18 cellular contexts compared by ENCODE assay signal in the genomic region with DNA sequence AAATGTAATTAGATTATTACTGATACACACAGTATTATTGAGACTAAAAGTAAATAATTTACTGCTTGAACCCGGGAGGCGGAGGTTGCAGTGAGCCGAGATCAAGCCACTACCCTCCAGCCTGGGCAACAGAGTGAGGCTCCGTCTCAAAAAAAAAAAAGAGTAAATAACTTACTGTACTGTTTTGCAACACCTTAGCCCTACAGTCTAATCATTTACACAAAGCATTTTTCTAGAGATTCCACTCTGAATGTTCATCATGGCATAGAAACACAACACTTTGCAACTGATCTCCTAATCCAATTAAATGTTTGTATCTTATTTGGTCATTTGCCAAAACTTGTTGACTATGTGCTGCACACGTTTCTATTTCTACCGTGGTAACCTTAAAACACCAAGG.
DNase-seq lines count a peak whose midpoint lies in the region; ATAC-seq lines count a peak whose summit lies in the region.
"Had no signal": no experiment of that assay in that cellular context is flagged by ENCODE, and none has a peak within 500 bp of the region (broad histone marks: within the 10 kb centered on the region; RNA-seq: fewer than 3 reads in every experiment).

No MANE protein-coding gene starts in this region.

- H3K36me3 ChIP-seq in iPS-18a (ENCODE audit: control insufficient read depth, low read depth, low read length) (peaks cover 7% of the 10 kb centered on the region), stomach smooth muscle (ENCODE audit: control insufficient read depth in 2 of 2, insufficient read depth in 2 of 2, low read length in 2 of 2) (no peaks in the 10 kb centered on the region)
- H3K36me3 ChIP-seq: MG63 had no signal

- H3K27me3 ChIP-seq in iPS-18a (ENCODE audit: control insufficient read depth, insufficient read depth, low read length) (peaks cover 11% of the 10 kb centered on the region), stomach smooth muscle (ENCODE audit: control insufficient read depth in 1 of 2, insufficient read depth in 2 of 2, low read length in 2 of 2) (no peaks in the 10 kb centered on the region)
- H3K27me3 ChIP-seq: MG63 had no signal

- no peak overlapping the region for H3K27ac Mint-ChIP-seq in activated naive CD4-positive, alpha-beta T cell treated with anti-CD3 and anti-CD28 coated beads for 36 hours
- no peak overlapping the region for H3K27ac Mint-ChIP-seq in T-helper 17 cell
- H3K27ac Mint-ChIP-seq: CD14-positive monocyte; stimulated activated naive CD8-positive, alpha-beta T cell treated with anti-CD3 and anti-CD28 coated beads, Interleukin-15, Interleukin-2, amounts not matched to agents 100 ng/mL and 50 ng/mL, for 24 hours had no signal

- H3K27ac ChIP-seq in iPS-18a (ENCODE audit: low read length) (no peak overlapping the region), stomach smooth muscle (ENCODE audit: low read length) (peak overlapping the region; percentile 62)

- intact Hi-C loops in activated naive CD4-positive, alpha-beta T cell treated with anti-CD3 and anti-CD28 coated beads for 36 hours (cut with micrococcal nuclease), result loop anchor here (2.0 kb wide), 1 partner anchor 122 kb away; no protein-coding TSS in a partner anchor

- peak overlapping the region; percentile 45 for H3K4me3 Mint-ChIP-seq in activated naive CD4-positive, alpha-beta T cell treated with anti-CD3 and anti-CD28 coated beads for 36 hours
- H3K4me3 Mint-ChIP-seq in T-helper 17 cell, result peak overlapping the region; percentile 92
- H3K4me3 Mint-ChIP-seq: stimulated activated naive CD8-positive, alpha-beta T cell treated with anti-CD3 and anti-CD28 coated beads, Interleukin-15, Interleukin-2, amounts not matched to agents 100 ng/mL and 50 ng/mL, for 24 hours had no signal

- H3K4me1 Mint-ChIP-seq in activated naive CD4-positive, alpha-beta T cell treated with anti-CD3 and anti-CD28 coated beads for 36 hours (ENCODE audit: low read depth), result no peaks in the 10 kb centered on the region
- H3K4me1 Mint-ChIP-seq in T-helper 17 cell, result peaks cover 5% of the 10 kb centered on the region

- H3K9ac ChIP-seq in iPS-18a (ENCODE audit: low read length) (no peak overlapping the region), stomach smooth muscle (ENCODE audit: low read length in 2 of 2) (peak overlapping the region; percentile 60 to 70)

- ATAC-seq in T-helper 17 cell, result no peak

- no peak for DNase-seq in activated naive CD4-positive, alpha-beta T cell treated with anti-CD3 and anti-CD28 coated beads for 36 hours
- no peak for DNase-seq in activated naive CD4-positive, alpha-beta T cell treated with Interleukin-2 at 50 U/mL for 16 hours
- DNase-seq in T-helper 17 cell (no peak), NCI-H2171 (lab: John Stamatoyannopoulos, UW) (no peak), AG20443 (ENCODE audit: low spot score) (no peak), SK-N-DZ (ENCODE audit: low spot score) (no peak)
- DNase-seq: aorta; GF-D8; MG63; naive B cell; NCI-H146; SHP77; stimulated activated CD4-positive, alpha-beta T cell treated with anti-CD3 and anti-CD28 coated beads, Interleukin-2, amount 100 ng/mL, for 24 hours; T-helper 1 cell had no signal

- no peaks in the 10 kb centered on the region for H3K36me3 Mint-ChIP-seq in activated naive CD4-positive, alpha-beta T cell treated with anti-CD3 and anti-CD28 coated beads for 36 hours (ENCODE audit: low read depth)
- peaks cover 3% of the 10 kb centered on the region for H3K36me3 Mint-ChIP-seq in T-helper 17 cell (ENCODE audit: low read depth)
- H3K36me3 Mint-ChIP-seq: CD14-positive monocyte, naive B cell had no signal

- H3K27me3 Mint-ChIP-seq in activated naive CD4-positive, alpha-beta T cell treated with anti-CD3 and anti-CD28 coated beads for 36 hours (ENCODE audit: low read depth), result peaks cover 11% of the 10 kb centered on the region
- H3K27me3 Mint-ChIP-seq in T-helper 17 cell, result peaks cover 43% of the 10 kb centered on the region

- CTCF ChIA-PET in activated naive CD4-positive, alpha-beta T cell treated with anti-CD3 and anti-CD28 coated beads for 36 hours (lab: Charles Lee), result interaction anchor here (1.8 to 2.7 kb wide), 2 partner anchors 11 to 193 kb away, joined by 4 to 12 read pairs; no protein-coding TSS in a partner anchor

- H3K9me3 Mint-ChIP-seq in activated naive CD4-positive, alpha-beta T cell treated with anti-CD3 and anti-CD28 coated beads for 36 hours, result no peaks in the 10 kb centered on the region
- H3K9me3 Mint-ChIP-seq: stimulated activated naive CD8-positive, alpha-beta T cell treated with anti-CD3 and anti-CD28 coated beads, Interleukin-15, Interleukin-2, amounts not matched to agents 100 ng/mL and 50 ng/mL, for 24 hours had no signal

- H3K4me1 ChIP-seq in iPS-18a (ENCODE audit: control insufficient read depth, low read depth, low read length) (peaks cover 11% of the 10 kb centered on the region), stomach smooth muscle (ENCODE audit: control insufficient read depth, insufficient read depth, low read length) (peaks cover 8% of the 10 kb centered on the region)

- H3K9me3 ChIP-seq in T-helper 17 cell (ENCODE audit: control insufficient read depth, low read length, poor library complexity, severe bottlenecking) (no peaks in the 10 kb centered on the region), iPS-18a (ENCODE audit: control insufficient read depth, low read depth, low read length) (no peaks in the 10 kb centered on the region), stomach smooth muscle (ENCODE audit: control insufficient read depth in 2 of 2, low read length in 2 of 2) (no peaks in the 10 kb centered on the region)
- H3K9me3 ChIP-seq: MG63 had no signal

- peak overlapping the region; percentile 86 for H3K4me3 ChIP-seq in iPS-18a (ENCODE audit: low read length)
- peak overlapping the region; percentile 90 for H3K4me3 ChIP-seq in stomach smooth muscle (ENCODE audit: low read length in 2 of 2)
- H3K4me3 ChIP-seq: MG63 had no signal
